ENCODE assay signal across 8 cellular contexts in the genomic region with DNA sequence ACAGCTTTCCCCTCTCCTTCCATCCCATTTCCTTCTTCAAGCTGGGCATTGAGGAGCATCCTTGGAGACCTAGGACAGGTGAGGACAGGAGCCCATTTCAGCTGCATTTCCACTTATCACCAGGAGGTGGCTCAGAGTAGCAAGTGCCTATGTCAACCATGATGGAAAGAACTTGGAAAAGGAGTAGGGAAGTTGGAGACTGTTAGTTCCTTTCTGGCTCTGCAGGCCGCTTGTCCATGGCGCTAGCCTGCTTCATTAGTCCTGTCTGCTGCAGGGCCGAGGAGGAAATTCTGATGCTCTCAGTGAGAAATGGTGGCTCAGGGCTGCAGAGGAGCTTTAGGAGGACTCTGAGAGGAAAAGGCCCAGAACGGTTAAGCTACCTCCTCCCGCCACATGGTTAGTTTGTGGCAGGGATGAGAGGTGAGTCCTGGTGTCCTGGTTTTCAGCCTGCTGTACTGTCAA. TPM values are rescaled to one million over a fixed set of nuclear protein-coding genes. Genes with fewer than 3 reads are reported as not detected.
DNase-seq lines count a peak whose midpoint lies in the region; ATAC-seq, FAIRE-seq and TF ChIP-seq lines count a peak whose summit lies in the region.

No MANE protein-coding gene starts in this region.

- no peaks in the 10 kb centered on the region; the same call in 1 of the 2 replicates for H3K9me3 ChIP-seq in AG04450 (ENCODE audit: control insufficient read depth, insufficient read depth, low read length)

- no peak overlapping the region for H3K27ac ChIP-seq in AG04450 (ENCODE audit: low read depth, low read length)

- FAIRE-seq in GM12891 (lab: Jason Lieb, UNC), result peak; percentile 78

- TF ChIP-seq POLR2A in GM12891 (IDR thresholded peaks at IDR 0.05; ENCODE audit: low read depth, low read length), result no peak

- H3K27me3 ChIP-seq in AG04450 (ENCODE audit: control insufficient read depth, insufficient read depth, low read length), result peaks cover 27% of the 10 kb centered on the region

- H3K4me1 Mint-ChIP-seq in activated T-cell treated with anti-CD3 and anti-CD28 coated beads, Interleukin-2, amount 50 U/mL, for 72 hours (ENCODE audit: low read depth), result peaks cover 14% of the 10 kb centered on the region
- no peaks in the 10 kb centered on the region for H3K4me1 Mint-ChIP-seq in progenitor cell of endocrine pancreas (ENCODE audit: low read depth)

- H3K9me3 Mint-ChIP-seq in activated T-cell treated with anti-CD3 and anti-CD28 coated beads, Interleukin-2, amount 50 U/mL, for 72 hours, result no peaks in the 10 kb centered on the region
- no peaks in the 10 kb centered on the region for H3K9me3 Mint-ChIP-seq in progenitor cell of endocrine pancreas (ENCODE audit: low read depth)

- DNase-seq in AG04450 (ENCODE audit: low read depth, low spot score) (no peak), GM12891 (ENCODE audit: insufficient read length, low spot score) (no peak), NCI-H748 treated with DMSO at 0.1 percent for 48 hours (lab: John Stamatoyannopoulos, UW) (peak; percentile 2), fibroblast of villous mesenchyme (ENCODE audit: low read depth) (peak; percentile 75), progenitor cell of endocrine pancreas (ENCODE audit: low spot score, unreplicated experiment) (peak; percentile 37), cortex of kidney (lab: John Stamatoyannopoulos, UW) (no peak)
- DNase-seq in activated T-cell treated with anti-CD3 and anti-CD28 coated beads, Interleukin-2, amount 50 U/mL, for 72 hours, result peak; percentile 54 to 60

- H3K4me3 Mint-ChIP-seq in activated T-cell treated with anti-CD3 and anti-CD28 coated beads, Interleukin-2, amount 50 U/mL, for 72 hours, result no peak overlapping the region
- no peak overlapping the region for H3K4me3 Mint-ChIP-seq in progenitor cell of endocrine pancreas (ENCODE audit: low read depth)

- H3K27ac Mint-ChIP-seq in activated T-cell treated with anti-CD3 and anti-CD28 coated beads, Interleukin-2, amount 50 U/mL, for 72 hours, result no peak overlapping the region
- no peak overlapping the region for H3K27ac Mint-ChIP-seq in progenitor cell of endocrine pancreas

- CTCF ChIA-PET in AG04450 (lab: Charles Lee), result interaction anchor here (0.6 to 5.1 kb wide), 15 partner anchors 9 to 513 kb away, joined by 3 to 92 read pairs (median 5); no protein-coding TSS in a partner anchor

- peak; percentile 57 for ATAC-seq in activated T-cell treated with anti-CD3 and anti-CD28 coated beads, Interleukin-2, amount 50 U/mL, for 72 hours (replicated peaks in 1 of 2)
- no peak for ATAC-seq in GM19324 (IDR thresholded peaks at IDR 0.05; ENCODE audit: low FRiP score, unreplicated experiment)

- H3K27me3 Mint-ChIP-seq in activated T-cell treated with anti-CD3 and anti-CD28 coated beads, Interleukin-2, amount 50 U/mL, for 72 hours (ENCODE audit: low read depth), result peaks cover 36% of the 10 kb centered on the region
- H3K27me3 Mint-ChIP-seq in progenitor cell of endocrine pancreas, result peaks cover 20% of the 10 kb centered on the region

- TF ChIP-seq CTCF in AG04450 (IDR thresholded peaks at IDR 0.05; ENCODE audit: low read depth, low read length), result peak; percentile 86
- peak; percentile 94 for TF ChIP-seq CTCF in fibroblast of villous mesenchyme (IDR thresholded peaks at IDR 0.05; ENCODE audit: insufficient read depth, low read depth, low read length)
- peak; percentile 78 for TF ChIP-seq CTCF in progenitor cell of endocrine pancreas (IDR thresholded peaks at IDR 0.05; ENCODE audit: unreplicated experiment)

- POLR2A ChIA-PET in AG04450 (lab: Yijun Ruan, JAX), result no interaction called here

- H3K36me3 Mint-ChIP-seq in activated T-cell treated with anti-CD3 and anti-CD28 coated beads, Interleukin-2, amount 50 U/mL, for 72 hours (ENCODE audit: insufficient read depth in 2 of 2), result no peaks in the 10 kb centered on the region
- no peaks in the 10 kb centered on the region for H3K36me3 Mint-ChIP-seq in progenitor cell of endocrine pancreas (ENCODE audit: insufficient read depth)

- H3K4me3 ChIP-seq in AG04450 (ENCODE audit: low read depth, low read length) (no peak overlapping the region), fibroblast of villous mesenchyme (ENCODE audit: low read depth, low read length) (no peak overlapping the region)

TF ChIP-seq in GM12891, 5 proteins besides CTCF, POLR2A, EP300 and RAD21:
- TF ChIP-seq POU2F2 (IDR thresholded peaks at IDR 0.05; ENCODE audit: low read depth, low read length) (no peak), POLR2AphosphoS5 (IDR thresholded peaks at IDR 0.05; ENCODE audit: low read depth, low read length) (no peak), PAX5 (IDR thresholded peaks at IDR 0.05; ENCODE audit: insufficient read depth, low read length, severe bottlenecking) (no peak), SPI1 (IDR thresholded peaks at IDR 0.05; ENCODE audit: low read depth, low read length) (no peak)

RNA-seq across cellular contexts. Expression of gene CD276, which starts 7.0 kb away (rescaled TPM):
- 86.4 and 101 TPM in 2 replicates for polyA plus RNA-seq in AG04450 (2011; rRNA removed)
- polyA minus RNA-seq in AG04450 (2011; rRNA and poly(A)+ RNA removed), result 44.0 and 58.4 TPM in 2 replicates
- polyA plus RNA-seq in GM12891 (2012; ENCODE audit: low read depth, missing spikeins), result 1.2 TPM
- total RNA-seq in activated T-cell treated with anti-CD3 and anti-CD28 coated beads, Interleukin-2, amount 50 U/mL, for 72 hours, result 1 to 10 TPM in 1 of 2 donors, under 1 TPM in 1; 0.67 to 2.8 TPM
- 81.2 and 93.4 TPM in 2 replicates for total RNA-seq in fibroblast of villous mesenchyme
- 198 and 207 TPM in 2 replicates for total RNA-seq in progenitor cell of endocrine pancreas

RNA-seq across cellular contexts. Expression of gene NPTN, which starts 44.0 kb away (rescaled TPM):
- 195 and 197 TPM in 2 replicates for polyA plus RNA-seq in AG04450 (2011; rRNA removed)
- 80.8 and 99.2 TPM in 2 replicates for polyA minus RNA-seq in AG04450 (2011; rRNA and poly(A)+ RNA removed)
- polyA plus RNA-seq in GM12891 (2012; ENCODE audit: low read depth, missing spikeins), result 28.6 TPM
- 10 to 100 TPM; 31.6 to 51.0 TPM for total RNA-seq in activated T-cell treated with anti-CD3 and anti-CD28 coated beads, Interleukin-2, amount 50 U/mL, for 72 hours
- total RNA-seq in fibroblast of villous mesenchyme (137 and 146 TPM in 2 replicates), progenitor cell of endocrine pancreas (81.1 and 89.9 TPM in 2 replicates)

Comparison
In these comparisons a context has a peak if more than half of its experiments do, and no peak if none do; other contexts are left out.
1. DNase-seq: peak in NCI-H748 treated with DMSO at 0.1 percent for 48 hours (single experiment), activated T-cell treated with anti-CD3 and anti-CD28 coated beads, Interleukin-2, amount 50 U/mL, for 72 hours (2 of 2), fibroblast of villous mesenchyme (single experiment) and progenitor cell of endocrine pancreas (single experiment); none in AG04450 (single experiment), GM12891 (single experiment) and cortex of kidney (single experiment).
2. RNA of gene CD276, which starts 7.0 kb away (total RNA-seq): 198 to 207 TPM in progenitor cell of endocrine pancreas and 81.2 to 93.4 TPM in fibroblast of villous mesenchyme; 0.67 to 2.8 TPM in activated T-cell treated with anti-CD3 and anti-CD28 coated beads, Interleukin-2, amount 50 U/mL, for 72 hours; every median in the first group is over 10 times any median in the second.
3. Peak in every context shown above with its lines, with median percentiles within 50 percentile points of each other: CTCF ChIP-seq.